12 cellular contexts compared by ENCODE assay signal in the genomic region with DNA sequence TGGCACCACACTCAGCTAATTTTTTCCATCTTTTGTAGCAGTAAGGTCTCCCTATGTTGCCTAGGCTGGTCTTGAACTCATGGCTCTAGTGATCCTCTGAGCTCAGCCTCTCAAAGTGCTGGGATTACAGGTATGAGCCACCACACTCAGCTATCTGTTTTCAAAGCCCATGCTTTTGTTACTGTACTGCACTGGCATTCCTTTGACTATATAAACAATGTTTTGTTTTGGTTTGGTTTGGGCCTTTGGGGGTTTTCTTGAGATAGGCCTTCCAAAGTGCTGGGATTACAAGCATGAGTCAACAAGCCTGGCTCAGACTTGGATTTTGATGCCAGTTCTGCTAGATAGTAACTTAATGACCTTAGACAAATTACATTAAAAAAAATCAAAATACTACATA.
DNase-seq lines count a peak whose midpoint lies in the region; TF ChIP-seq lines count a peak whose summit lies in the region.
"Had no signal": no experiment of that assay in that cellular context is flagged by ENCODE, and none has a peak within 500 bp of the region (broad histone marks: within the 10 kb centered on the region; RNA-seq: fewer than 3 reads in every experiment).

No MANE protein-coding gene starts in this region.

- peaks cover 51% of the 10 kb centered on the region for H3K4me1 Mint-ChIP-seq in HFFc6 (ENCODE audit: low read depth)
- no peaks in the 10 kb centered on the region for H3K4me1 Mint-ChIP-seq in activated naive CD4-positive, alpha-beta T cell treated with anti-CD3 and anti-CD28 coated beads, Interleukin-2, amount 10 ng/mL, durations not matched to agents 7 days and 5 days

- H3K36me3 Mint-ChIP-seq in HFFc6 (ENCODE audit: low read depth), result peaks cover 34% of the 10 kb centered on the region
- H3K36me3 Mint-ChIP-seq in activated naive CD4-positive, alpha-beta T cell treated with anti-CD3 and anti-CD28 coated beads, Interleukin-2, amount 10 ng/mL, durations not matched to agents 7 days and 5 days, result peaks cover 47% of the 10 kb centered on the region

- in situ Hi-C loops in astrocyte of the spinal cord (cut with HindIII; ENCODE audit: low sequenced_read_pairs), result no loop called here

- TF ChIP-seq CTCF in HFFc6 (IDR thresholded peaks at IDR 0.05) (no peak), astrocyte of the spinal cord (IDR thresholded peaks at IDR 0.05; ENCODE audit: low read depth, low read length) (no peak)

- peaks cover 11% of the 10 kb centered on the region for H3K9me3 Mint-ChIP-seq in HFFc6
- no peaks in the 10 kb centered on the region for H3K9me3 Mint-ChIP-seq in activated naive CD4-positive, alpha-beta T cell treated with anti-CD3 and anti-CD28 coated beads, Interleukin-2, amount 10 ng/mL, durations not matched to agents 7 days and 5 days

- H3K27ac Mint-ChIP-seq in HFFc6, result no peak overlapping the region
- H3K27ac Mint-ChIP-seq in activated naive CD4-positive, alpha-beta T cell treated with anti-CD3 and anti-CD28 coated beads, Interleukin-2, amount 10 ng/mL, durations not matched to agents 7 days and 5 days, result no peak overlapping the region

- H3K4me3 Mint-ChIP-seq in HFFc6, result no peak overlapping the region
- no peak overlapping the region for H3K4me3 Mint-ChIP-seq in activated naive CD4-positive, alpha-beta T cell treated with anti-CD3 and anti-CD28 coated beads, Interleukin-2, amount 10 ng/mL, durations not matched to agents 7 days and 5 days

- DNase-seq in AG08396 (ENCODE audit: low spot score) (peak; percentile 42), HFFc6 (peak; percentile 93), astrocyte of the spinal cord (ENCODE audit: low read depth, low spot score) (peak; percentile 72), iris pigment epithelial cell (ENCODE audit: low read depth) (peak; percentile 92), posterior cingulate gyrus (no peak), GM19240 (ENCODE audit: insufficient read length, low spot score) (no peak)
- DNase-seq in activated naive CD4-positive, alpha-beta T cell treated with anti-CD3 and anti-CD28 coated beads, Interleukin-2, amount 10 ng/mL, durations not matched to agents 7 days and 5 days, result no peak
- DNase-seq in activated CD4-positive, alpha-beta T cell treated with anti-CD3 and anti-CD28 coated beads, Interleukin-2, amount 50 U/mL, for 1 hour, result no peak
- DNase-seq: activated CD8-positive, alpha-beta memory T cell treated with anti-CD3 and anti-CD28 coated beads for 24 hours; activated naive CD4-positive, alpha-beta T cell treated with Interleukin-2 at 50 U/mL for 16 hours; NCI-H1436; stimulated activated CD4-positive, alpha-beta T cell treated with anti-CD3 and anti-CD28 coated beads, Interleukin-2, amount 100 ng/mL, for 24 hours had no signal

- H3K4me3 ChIP-seq in astrocyte of the spinal cord (ENCODE audit: low read depth, low read length), result no peak overlapping the region

- peaks cover 2% of the 10 kb centered on the region; the same call in 1 of the 2 replicates for H3K27me3 Mint-ChIP-seq in HFFc6 (ENCODE audit: insufficient read depth)
- no peaks in the 10 kb centered on the region for H3K27me3 Mint-ChIP-seq in activated naive CD4-positive, alpha-beta T cell treated with anti-CD3 and anti-CD28 coated beads, Interleukin-2, amount 10 ng/mL, durations not matched to agents 7 days and 5 days

- CTCF ChIA-PET in activated naive CD4-positive, alpha-beta T cell treated with anti-CD3 and anti-CD28 coated beads, Interleukin-2, amount 10 ng/mL, durations not matched to agents 7 days and 5 days (lab: Charles Lee), result no interaction called here

- intact Hi-C loops in posterior cingulate gyrus (cut with DNase I), result no loop called here

Comparison
In these comparisons a context has a peak if more than half of its experiments do, and no peak if none do; other contexts are left out.
1. DNase-seq: peak in AG08396 (single experiment), HFFc6 (single experiment), astrocyte of the spinal cord (single experiment) and iris pigment epithelial cell (single experiment); none in activated naive CD4-positive, alpha-beta T cell treated with anti-CD3 and anti-CD28 coated beads, Interleukin-2, amount 10 ng/mL, durations not matched to agents 7 days and 5 days (single experiment), posterior cingulate gyrus (0 of 10), GM19240 (single experiment) and activated CD4-positive, alpha-beta T cell treated with anti-CD3 and anti-CD28 coated beads, Interleukin-2, amount 50 U/mL, for 1 hour (single experiment).